8 cellular contexts compared by ENCODE assay signal in genomic region chr2:148644885-148645134, GRCh38. TPM values are rescaled to one million over a fixed set of nuclear protein-coding genes. Genes with fewer than 3 reads are reported as not detected.
DNase-seq lines count a peak whose midpoint lies in the region; ATAC-seq lines count a peak whose summit lies in the region.

No MANE protein-coding gene starts in this region.

- H3K27ac ChIP-seq in iPS-20b (ENCODE audit: low read length) (peak overlapping the region; percentile 93), subcutaneous abdominal adipose tissue (ENCODE audit: low read depth, low read length) (peak overlapping the region; percentile 89)

- peak overlapping the region; percentile 90 for H3K4me3 Mint-ChIP-seq in activated naive CD4-positive, alpha-beta T cell treated with anti-CD3 and anti-CD28 coated beads for 36 hours
- peak overlapping the region; percentile 98 for H3K4me3 Mint-ChIP-seq in activated naive CD8-positive, alpha-beta T cell treated with anti-CD3 and anti-CD28 coated beads, Interleukin-2, amount 10 ng/mL, durations not matched to agents 7 days and 5 days

- H3K9me3 Mint-ChIP-seq in activated naive CD4-positive, alpha-beta T cell treated with anti-CD3 and anti-CD28 coated beads for 36 hours, result no peaks in the 10 kb centered on the region
- H3K9me3 Mint-ChIP-seq in activated naive CD8-positive, alpha-beta T cell treated with anti-CD3 and anti-CD28 coated beads, Interleukin-2, amount 10 ng/mL, durations not matched to agents 7 days and 5 days, result no peaks in the 10 kb centered on the region

- H3K27me3 ChIP-seq in iPS-20b (ENCODE audit: insufficient read depth, low read length) (peaks cover 11% of the 10 kb centered on the region; the same call in 1 of the 2 replicates), subcutaneous abdominal adipose tissue (ENCODE audit: control insufficient read depth in 5 of 5, insufficient read depth in 4 of 5, low read length in 5 of 5) (no peaks in the 10 kb centered on the region)

- peak; percentile 43 for ATAC-seq in HG03159 (IDR thresholded peaks at IDR 0.05; ENCODE audit: unreplicated experiment)
- peak; percentile 52 for ATAC-seq in activated naive CD8-positive, alpha-beta T cell treated with anti-CD3 and anti-CD28 coated beads, Interleukin-2, amount 10 ng/mL, durations not matched to agents 7 days and 5 days (ENCODE audit: low read depth)

- CTCF ChIA-PET in activated naive CD4-positive, alpha-beta T cell treated with anti-CD3 and anti-CD28 coated beads for 36 hours (lab: Charles Lee), result interaction anchor here (1.0 kb wide), 1 partner anchor 16 kb away, joined by 4 read pairs; no protein-coding TSS in a partner anchor

- no peaks in the 10 kb centered on the region for H3K36me3 ChIP-seq in iPS-20b (ENCODE audit: insufficient read depth, low read depth, low read length)
- H3K36me3 ChIP-seq in subcutaneous abdominal adipose tissue (ENCODE audit: control insufficient read depth in 5 of 5, insufficient read depth in 5 of 5, low read length in 5 of 5), result no peaks in the 10 kb centered on the region

- peaks cover 18% of the 10 kb centered on the region; the same call in 1 of the 2 replicates for H3K4me1 ChIP-seq in iPS-20b (ENCODE audit: insufficient read depth, low read length)
- peaks cover 5 to 27% (median 19%) of the 10 kb centered on the region in 5 donors for H3K4me1 ChIP-seq in subcutaneous abdominal adipose tissue (ENCODE audit: control insufficient read depth in 5 of 5, insufficient read depth in 5 of 5, low read length in 5 of 5)

- peak overlapping the region; percentile 97 for H3K27ac Mint-ChIP-seq in activated naive CD4-positive, alpha-beta T cell treated with anti-CD3 and anti-CD28 coated beads for 36 hours
- peak overlapping the region; percentile 92 for H3K27ac Mint-ChIP-seq in activated naive CD8-positive, alpha-beta T cell treated with anti-CD3 and anti-CD28 coated beads, Interleukin-2, amount 10 ng/mL, durations not matched to agents 7 days and 5 days

- no peaks in the 10 kb centered on the region for H3K9me3 ChIP-seq in iPS-20b (ENCODE audit: insufficient read depth, low read depth, low read length)
- H3K9me3 ChIP-seq in subcutaneous abdominal adipose tissue (ENCODE audit: control insufficient read depth in 5 of 5, low read length in 5 of 5), result no peaks in the 10 kb centered on the region

- DNase-seq in activated naive CD4-positive, alpha-beta T cell treated with anti-CD3 and anti-CD28 coated beads for 36 hours, result no peak
- no peak for DNase-seq in activated naive CD4-positive, alpha-beta T cell treated with anti-CD3 and anti-CD28 coated beads, Interleukin-2, amount 50 U/mL, for 16 hours
- no peak for DNase-seq in activated naive CD8-positive, alpha-beta T cell treated with anti-CD3 and anti-CD28 coated beads, Interleukin-2, amount 10 ng/mL, durations not matched to agents 7 days and 5 days
- DNase-seq in NCI-H2196 (lab: John Stamatoyannopoulos, UW; ENCODE audit: unreplicated experiment) (no peak), MV-4-11 (lab: John Stamatoyannopoulos, UW) (no peak)

- intact Hi-C loops in activated naive CD4-positive, alpha-beta T cell treated with anti-CD3 and anti-CD28 coated beads for 36 hours (cut with micrococcal nuclease), result loop anchor here (1.0 to 10.0 kb wide), 10 partner anchors 29 to 1350 kb away; partner anchors contain the start of genes ACVR2A, KIF5C and ORC4

- peak overlapping the region; percentile 93 for H3K9ac ChIP-seq in iPS-20b (ENCODE audit: low read depth, low read length)
- peak overlapping the region; percentile 39 to 96 (median 88) for H3K9ac ChIP-seq in subcutaneous abdominal adipose tissue (ENCODE audit: low read length in 5 of 5)

- peaks cover 41% of the 10 kb centered on the region for H3K4me1 Mint-ChIP-seq in activated naive CD4-positive, alpha-beta T cell treated with anti-CD3 and anti-CD28 coated beads for 36 hours (ENCODE audit: low read depth)
- peaks cover 25% of the 10 kb centered on the region for H3K4me1 Mint-ChIP-seq in activated naive CD8-positive, alpha-beta T cell treated with anti-CD3 and anti-CD28 coated beads, Interleukin-2, amount 10 ng/mL, durations not matched to agents 7 days and 5 days

- H3K4me3 ChIP-seq in iPS-20b (ENCODE audit: low read length) (peak overlapping the region; percentile 86), subcutaneous abdominal adipose tissue (ENCODE audit: low read depth in 1 of 5, low read length in 5 of 5) (peak overlapping the region; percentile 85 to 98 (median 95))

- H3K27me3 Mint-ChIP-seq in activated naive CD4-positive, alpha-beta T cell treated with anti-CD3 and anti-CD28 coated beads for 36 hours (ENCODE audit: low read depth), result no peaks in the 10 kb centered on the region
- H3K27me3 Mint-ChIP-seq in activated naive CD8-positive, alpha-beta T cell treated with anti-CD3 and anti-CD28 coated beads, Interleukin-2, amount 10 ng/mL, durations not matched to agents 7 days and 5 days, result peaks cover 5% of the 10 kb centered on the region

- POLR2A ChIA-PET in activated naive CD8-positive, alpha-beta T cell treated with anti-CD3 and anti-CD28 coated beads, Interleukin-2, amount 10 ng/mL, durations not matched to agents 7 days and 5 days (lab: Charles Lee), result interaction anchor here (0.7 to 2.2 kb wide), 6 partner anchors 16 to 259 kb away, joined by 3 to 13 read pairs (median 4); no protein-coding TSS in a partner anchor

- H3K36me3 Mint-ChIP-seq in activated naive CD4-positive, alpha-beta T cell treated with anti-CD3 and anti-CD28 coated beads for 36 hours (ENCODE audit: low read depth), result peaks cover 2% of the 10 kb centered on the region
- H3K36me3 Mint-ChIP-seq in activated naive CD8-positive, alpha-beta T cell treated with anti-CD3 and anti-CD28 coated beads, Interleukin-2, amount 10 ng/mL, durations not matched to agents 7 days and 5 days, result peaks cover 6% of the 10 kb centered on the region

RNA-seq across cellular contexts. Expression of gene EPC2, which starts 0.3 kb away (rescaled TPM):
- total RNA-seq in activated naive CD4-positive, alpha-beta T cell treated with anti-CD3 and anti-CD28 coated beads for 36 hours, result 10 to 100 TPM; 22.8 to 24.0 TPM
- total RNA-seq in activated naive CD8-positive, alpha-beta T cell treated with anti-CD3 and anti-CD28 coated beads, Interleukin-2, amount 10 ng/mL, durations not matched to agents 7 days and 5 days, result 10 to 100 TPM; 39.2 to 45.2 TPM
